13 cellular contexts compared by ENCODE assay signal in the genomic region with DNA sequence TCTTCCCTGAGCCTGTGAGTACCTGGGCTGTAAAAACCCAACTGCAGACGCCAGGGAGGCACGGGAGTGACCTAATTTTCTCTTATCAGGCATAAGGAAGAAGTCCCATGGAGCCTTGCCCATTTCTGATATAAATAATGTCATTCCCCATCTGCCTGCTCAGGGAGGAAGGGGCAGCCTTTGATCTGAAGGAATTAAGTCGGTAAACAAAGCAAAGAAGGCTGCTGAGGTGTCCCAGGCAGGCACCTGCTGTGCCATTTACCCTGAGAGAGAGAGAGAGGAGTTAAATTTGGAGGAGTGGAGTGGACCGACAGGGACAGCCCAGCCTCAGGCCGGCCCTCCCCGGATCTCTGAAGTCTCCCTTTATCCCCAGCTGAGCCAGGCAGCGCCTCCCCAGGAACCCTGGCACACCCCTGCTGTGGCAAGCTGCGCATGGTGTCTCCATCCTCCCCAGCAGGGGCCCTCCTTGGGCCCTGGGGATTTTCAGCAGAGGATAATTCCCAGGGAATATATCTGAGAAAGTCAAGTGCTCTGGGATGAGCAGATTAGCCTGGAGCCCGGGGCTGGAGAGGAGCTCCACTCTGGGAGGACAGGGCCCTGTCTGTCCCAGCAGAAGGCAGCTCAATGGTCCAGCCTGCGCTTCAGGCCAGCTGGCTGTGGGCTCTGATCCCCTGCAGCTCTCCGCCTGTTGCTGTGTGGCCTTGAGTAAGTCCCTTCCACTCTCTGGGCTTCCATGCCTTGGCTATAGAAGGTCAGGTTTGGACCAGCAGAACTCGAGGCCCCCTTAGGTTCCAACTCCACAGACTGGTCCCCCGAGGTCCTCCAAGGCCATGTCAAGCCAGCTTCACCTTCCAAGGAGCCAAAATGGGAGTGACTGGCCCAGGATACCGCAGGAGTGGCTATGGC. TPM values are rescaled to one million over a fixed set of nuclear protein-coding genes. Genes with fewer than 3 reads are reported as not detected.
DNase-seq lines count a peak whose midpoint lies in the region; ATAC-seq and TF ChIP-seq lines count a peak whose summit lies in the region.
"Had no signal": no experiment of that assay in that cellular context is flagged by ENCODE, and none has a peak within 500 bp of the region (broad histone marks: within the 10 kb centered on the region; RNA-seq: fewer than 3 reads in every experiment).

No MANE protein-coding gene starts in this region.

- no peak for TF ChIP-seq CTCF in WTC11 (IDR thresholded peaks at IDR 0.05)

- peak overlapping the region; percentile 11 for H3K27ac ChIP-seq in mesenchymal stem cell (ENCODE audit: low read length, poor library complexity, severe bottlenecking)
- H3K27ac ChIP-seq: thoracic aorta had no signal

- H3K4ac ChIP-seq in mesenchymal stem cell (ENCODE audit: low read depth in 1 of 2, low read length in 2 of 2) = no peak overlapping the region

- H3K4me1 Mint-ChIP-seq in WTC11 = peaks cover 47% of the 10 kb centered on the region

- no peak overlapping the region for H2BK120ac ChIP-seq in mesenchymal stem cell (ENCODE audit: low read depth, low read length)

- peak overlapping the region; percentile 55 for H2AK5ac ChIP-seq in mesenchymal stem cell (ENCODE audit: low read length, severe bottlenecking)

- H2BK15ac ChIP-seq in mesenchymal stem cell (ENCODE audit: low read depth, poor library complexity, severe bottlenecking) = no peak overlapping the region

- no peak overlapping the region for H4K8ac ChIP-seq in mesenchymal stem cell (ENCODE audit: low read length)

- 32% methylated on average over 13 of the region's 14 CpGs for WGBS in mesenchymal stem cell

- no peaks in the 10 kb centered on the region for H3K9me3 ChIP-seq in mesenchymal stem cell (ENCODE audit: control insufficient read depth, low read length)
- H3K9me3 ChIP-seq: thoracic aorta had no signal

- no peaks in the 10 kb centered on the region for H3K9me3 Mint-ChIP-seq in WTC11

- no peak overlapping the region for H3K18ac ChIP-seq in mesenchymal stem cell (ENCODE audit: low read depth in 1 of 2, low read length in 2 of 2)

- no peaks in the 10 kb centered on the region for H3K36me3 Mint-ChIP-seq in WTC11

- H3K4me3 Mint-ChIP-seq in WTC11 = 0 out of 2 replicates have a peak overlapping the region, but pooled peaks have one; percentile 31

- H3K4me2 ChIP-seq in mesenchymal stem cell (ENCODE audit: low read length, poor library complexity, severe bottlenecking) = no peak overlapping the region

- CTCF ChIA-PET in WTC11 (lab: Charles Lee) = interaction anchor here (0.5 to 7.1 kb wide), 15 partner anchors 12 to 586 kb away, joined by 3 to 105 read pairs (median 5); partner anchors contain the start of gene THOC5

- H2AFZ ChIP-seq in mesenchymal stem cell (ENCODE audit: low read depth, low read length) = no peak overlapping the region

- H3K23ac ChIP-seq in mesenchymal stem cell (ENCODE audit: low read length in 2 of 2) = no peak overlapping the region

- H3K4me3 ChIP-seq in mesenchymal stem cell (ENCODE audit: insufficient read depth in 1 of 2, low read depth in 1 of 2, low read length in 2 of 2) = no peak overlapping the region
- H3K4me3 ChIP-seq: thoracic aorta had no signal

- H3K14ac ChIP-seq in mesenchymal stem cell (ENCODE audit: low read length in 2 of 2) = no peak overlapping the region

- peaks cover 14 to 18% of the 10 kb centered on the region in 2 experiments for H3K36me3 ChIP-seq in mesenchymal stem cell (ENCODE audit: control insufficient read depth in 1 of 2, insufficient read depth in 2 of 2, low read depth in 1 of 2, low read length in 2 of 2)
- H3K36me3 ChIP-seq: thoracic aorta had no signal

- H3K79me1 ChIP-seq in mesenchymal stem cell (replicated peaks; ENCODE audit: low read length, poor library complexity, severe bottlenecking) = peaks cover 7% of the 10 kb centered on the region

- DNase-seq in C1 segment of cervical spinal cord (lab: John Stamatoyannopoulos, UW) (peak in 9 of 14 donors; percentile 19 to 77 (median 54)), HK-2 (ENCODE audit: unreplicated experiment) (peak; percentile 20), WTC11 (ENCODE audit: low spot score) (no peak), mesenchymal stem cell (no peak), NCI-H526 treated with DMSO at 0.1 percent for 48 hours (lab: John Stamatoyannopoulos, UW) (no peak), NCI-H2196 treated with DMSO at 0.1 percent for 48 hours (lab: John Stamatoyannopoulos, UW; ENCODE audit: unreplicated experiment) (no peak), hepatic stellate cell (ENCODE audit: low spot score) (no peak)
- DNase-seq: NCI-H2081 treated with DMSO at 0.1 percent for 48 hours; stimulated activated CD4-positive, alpha-beta T cell treated with anti-CD3 and anti-CD28 coated beads, Interleukin-2, amount 100 ng/mL, for 48 hours had no signal

- ATAC-seq in WTC11 (peak; percentile 9; the same call in 1 of the 2 replicates), HG03135 (IDR thresholded peaks at IDR 0.05; ENCODE audit: unreplicated experiment) (no peak)

- H3K4me1 ChIP-seq in mesenchymal stem cell (ENCODE audit: control insufficient read depth, insufficient read depth, low read depth, low read length) = peaks cover 51% of the 10 kb centered on the region

- no peak overlapping the region for H2BK12ac ChIP-seq in mesenchymal stem cell (ENCODE audit: low read length in 2 of 2)

- no peak overlapping the region for H3K9ac ChIP-seq in mesenchymal stem cell (ENCODE audit: low read length)

- H2BK5ac ChIP-seq in mesenchymal stem cell (ENCODE audit: low read depth, low read length, poor library complexity, severe bottlenecking) = no peak overlapping the region

- H3K27ac Mint-ChIP-seq in WTC11 = no peak overlapping the region

- POLR2A ChIA-PET in WTC11 (lab: Charles Lee) = no interaction called here

- peaks cover under 1 to 66% of the 10 kb centered on the region in 2 experiments for H3K27me3 ChIP-seq in mesenchymal stem cell (ENCODE audit: control insufficient read depth in 1 of 2, insufficient read depth in 1 of 2, low read length in 2 of 2)

- peaks cover 40% of the 10 kb centered on the region for H3K27me3 Mint-ChIP-seq in WTC11 (ENCODE audit: low read depth)

- H4K91ac ChIP-seq in mesenchymal stem cell (ENCODE audit: low read length) = no peak overlapping the region

TF ChIP-seq in WTC11, 78 proteins besides CTCF, POLR2A, EP300 and RAD21:
- TF ChIP-seq GABPB1 (CRISPR knock-in tag; IDR thresholded peaks at IDR 0.05) = no peak
- TF ChIP-seq ZNF423 (CRISPR knock-in tag; IDR thresholded peaks at IDR 0.05) = peak; percentile 93

RNA-seq across cellular contexts. Expression of gene CABP7, which starts 17.5 kb away (rescaled TPM):
- total RNA-seq in WTC11 (2021) = 0.11 to 0.17 TPM in 2 of 3 replicates, not detected in the other
- not detected for polyA plus RNA-seq in mesenchymal stem cell (2013, experiment 1 of 2)
- not detected for polyA plus RNA-seq in mesenchymal stem cell (2013, experiment 2 of 2)
- total RNA-seq: chondrocyte; T-helper 2 cell treated with Interferon-gamma antibody and Interleukin-4, amounts not matched to agents 100 ng/mL and 5 ng/mL, for 36 hours had no signal

Comparison
In these comparisons a context has a peak if more than half of its experiments do, and no peak if none do; other contexts are left out.
1. DNase-seq: peak in C1 segment of cervical spinal cord (9 of 14) and HK-2 (single experiment); none in WTC11 (single experiment), mesenchymal stem cell (single experiment), NCI-H526 treated with DMSO at 0.1 percent for 48 hours (single experiment), NCI-H2196 treated with DMSO at 0.1 percent for 48 hours (single experiment) and hepatic stellate cell (single experiment).